ENCODE assay signal across 9 cellular contexts in the genomic region with DNA sequence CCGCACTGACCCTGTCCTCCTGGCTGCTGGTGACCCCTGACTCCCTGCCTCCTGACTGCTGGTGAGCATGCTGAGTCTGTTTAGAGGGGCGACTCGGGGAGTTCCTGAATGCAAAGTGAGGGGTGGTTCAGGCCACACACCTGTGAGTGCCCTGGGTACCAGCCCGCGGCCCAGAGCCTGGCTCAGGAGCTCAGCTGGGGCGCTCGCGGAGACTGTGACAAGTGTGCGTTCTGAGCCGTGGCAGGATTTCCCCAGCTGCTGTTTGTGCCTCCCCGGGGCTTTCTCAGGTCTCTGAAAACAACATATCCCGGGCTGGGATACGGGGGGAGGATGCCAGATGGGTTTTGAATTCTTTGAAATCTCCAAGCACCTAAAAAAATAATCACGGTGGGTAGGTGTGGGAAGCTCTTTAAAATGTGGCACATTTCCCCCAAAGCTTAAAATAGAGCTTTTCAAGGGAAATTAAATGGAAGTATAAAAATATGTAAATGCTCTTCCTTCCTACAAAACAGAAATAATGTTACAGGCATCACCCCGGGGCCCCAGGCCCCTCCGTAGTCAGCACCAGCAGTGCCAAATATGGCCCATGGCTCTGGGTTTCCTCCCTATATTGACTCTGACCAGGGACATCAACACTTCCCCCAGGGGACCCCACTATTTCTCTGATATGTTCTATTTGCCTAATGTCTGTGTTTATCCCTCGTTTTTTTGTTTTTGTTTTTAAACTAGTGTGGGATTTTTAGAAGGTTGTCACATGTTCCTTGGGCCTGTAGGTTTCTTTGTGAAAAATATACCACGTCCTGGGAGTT. TPM values are rescaled to one million over a fixed set of nuclear protein-coding genes. Genes with fewer than 3 reads are reported as not detected.
DNase-seq lines count a peak whose midpoint lies in the region; ATAC-seq and TF ChIP-seq lines count a peak whose summit lies in the region.
"Had no signal": no experiment of that assay in that cellular context is flagged by ENCODE, and none has a peak within 500 bp of the region (broad histone marks: within the 10 kb centered on the region; RNA-seq: fewer than 3 reads in every experiment).

No MANE protein-coding gene starts in this region.

- POLR2A ChIA-PET in SK-N-SH (lab: Yijun Ruan, JAX) = no interaction called here

- no peak overlapping the region for H2AFZ ChIP-seq in SK-N-SH (ENCODE audit: low read depth)

- CTCF ChIA-PET in SK-N-SH (lab: Yijun Ruan, JAX) = interaction anchor here (1.3 to 3.5 kb wide), 2 partner anchors 10 to 17 kb away, joined by 4 to 14 read pairs; no protein-coding TSS in a partner anchor

- no peaks in the 10 kb centered on the region for H3F3A ChIP-seq in SK-N-SH (replicated peaks; ENCODE audit: insufficient read depth)

- no peak overlapping the region for H3K9ac ChIP-seq in SK-N-SH

- no peak for TF ChIP-seq EP300 in SK-N-SH (IDR thresholded peaks at IDR 0.05; ENCODE audit: borderline replicate concordance in 1 of 2, low read depth in 1 of 2, low read length in 1 of 2)

- H3K27me3 ChIP-seq in SK-N-SH (ENCODE audit: insufficient read depth) (no peaks in the 10 kb centered on the region; the same call in 1 of the 2 replicates), tibial artery (no peaks in the 10 kb centered on the region)

- no peak overlapping the region for H3K4me2 ChIP-seq in SK-N-SH

- no peaks in the 10 kb centered on the region for H3K79me2 ChIP-seq in SK-N-SH (ENCODE audit: insufficient read depth)

- WGBS in SK-N-SH (ENCODE audit: low lambda C conversion rate) = 50% methylated on average over 13 of the region's 18 CpGs

- no peaks in the 10 kb centered on the region for H3K36me3 ChIP-seq in SK-N-SH (replicated peaks in 1 of 2; ENCODE audit: control insufficient read depth in 1 of 2, insufficient read depth in 2 of 2, low read length in 1 of 2)
- H3K36me3 ChIP-seq in tibial artery = no peaks in the 10 kb centered on the region

- TF ChIP-seq CTCF in SK-N-SH (IDR thresholded peaks at IDR 0.05) (no peak), tibial artery (IDR thresholded peaks at IDR 0.05) (no peak)

- no peaks in the 10 kb centered on the region for H4K20me1 ChIP-seq in SK-N-SH (ENCODE audit: insufficient read depth)

- no peak for TF ChIP-seq RAD21 in SK-N-SH (IDR thresholded peaks at IDR 0.05; ENCODE audit: low read length)

- intact Hi-C loops in tibial artery (cut with DNase I; ENCODE audit: low total_unique reads) = no loop called here

- H3K9me2 ChIP-seq in SK-N-SH = no peaks in the 10 kb centered on the region

- H3K9me3 ChIP-seq in SK-N-SH = no peaks in the 10 kb centered on the region
- H3K9me3 ChIP-seq in tibial artery = no peaks in the 10 kb centered on the region

- H3K4me1 ChIP-seq in SK-N-SH (ENCODE audit: control insufficient read depth in 1 of 2, insufficient read depth in 2 of 2, low read depth in 1 of 2, low read length in 1 of 2) (no peaks in the 10 kb centered on the region), tibial artery (no peaks in the 10 kb centered on the region)

- DNase-seq in NCI-H1694 treated with DMSO at 0.1 percent for 48 hours (lab: John Stamatoyannopoulos, UW) (peak; percentile 68), glomerular visceral epithelial cell (ENCODE audit: extremely low spot score) (no peak), SK-N-SH (no peak), COR-L47 (lab: John Stamatoyannopoulos, UW) (no peak), tibial artery (no peak)
- DNase-seq in activated naive CD4-positive, alpha-beta T cell treated with Interleukin-2 at 50 U/mL for 16 hours = peak; percentile 53
- DNase-seq in stimulated activated CD4-positive, alpha-beta T cell treated with anti-CD3 and anti-CD28 coated beads, TNF-alpha, amount 100 ng/mL, for 1 hour (ENCODE audit: low read depth in 3 of 3, low spot score in 1 of 3) = peak in 2 of 3 donors; percentile 16 to 51
- DNase-seq: Right ventricle myocardium superior had no signal

- no peak overlapping the region for H3K4me3 ChIP-seq in SK-N-SH (ENCODE audit: low read depth in 2 of 2, low read length in 1 of 2)
- H3K4me3 ChIP-seq in tibial artery = no peak overlapping the region

- H3K27ac ChIP-seq in SK-N-SH (ENCODE audit: low read depth in 2 of 2, low read length in 1 of 2) (no peak overlapping the region), tibial artery (no peak overlapping the region)

- peak; percentile 56 for ATAC-seq in GM19023 (IDR thresholded peaks at IDR 0.05; ENCODE audit: unreplicated experiment)

TF ChIP-seq in SK-N-SH, 30 proteins besides CTCF, POLR2A, EP300 and RAD21:
- no peak for TF ChIP-seq REST (IDR thresholded peaks at IDR 0.05; ENCODE audit: low read depth, low read length)
- no peak for TF ChIP-seq TEAD4 (IDR thresholded peaks at IDR 0.05; ENCODE audit: borderline replicate concordance, insufficient read depth)

RNA-seq across cellular contexts. Expression of gene TAGAP, which starts 49.9 kb away (rescaled TPM):
- not detected in 2 replicates for polyA plus RNA-seq in SK-N-SH (2012; rRNA removed)
- polyA plus RNA-seq in SK-N-SH (2012; cell fraction: cytosol; rRNA removed) = not detected in 2 replicates
- not detected in 2 replicates for polyA plus RNA-seq in SK-N-SH (2012; cell fraction: nucleus; rRNA removed)

Comparison
In these comparisons a context has a peak if more than half of its experiments do, and no peak if none do; other contexts are left out.
1. DNase-seq: peak in NCI-H1694 treated with DMSO at 0.1 percent for 48 hours (single experiment), activated naive CD4-positive, alpha-beta T cell treated with Interleukin-2 at 50 U/mL for 16 hours (single experiment) and stimulated activated CD4-positive, alpha-beta T cell treated with anti-CD3 and anti-CD28 coated beads, TNF-alpha, amount 100 ng/mL, for 1 hour (2 of 3); none in glomerular visceral epithelial cell (single experiment), SK-N-SH (single experiment), COR-L47 (single experiment) and tibial artery (0 of 2).